In the genomic region with DNA sequence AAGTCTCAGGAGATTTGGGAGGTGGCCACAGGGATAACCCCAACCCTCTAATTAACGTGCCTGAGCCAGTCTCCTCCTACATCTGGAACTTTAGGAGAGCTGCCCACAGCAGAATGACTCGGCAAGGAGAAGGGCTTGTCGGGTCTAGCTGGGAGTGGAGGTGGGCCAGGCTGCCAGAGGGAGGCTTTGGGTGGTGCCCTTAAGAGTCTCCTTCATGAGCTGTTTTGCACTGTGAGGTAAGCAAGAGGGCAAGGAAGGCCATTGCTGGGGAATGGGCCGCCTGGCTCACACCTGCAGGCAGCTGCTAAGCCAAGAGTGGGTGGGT, we compare ENCODE assay signal across 20 cellular contexts. TPM values are rescaled to one million over a fixed set of nuclear protein-coding genes. Genes with fewer than 3 reads are reported as not detected.
DNase-seq lines count a peak whose midpoint lies in the region; ATAC-seq, FAIRE-seq and TF ChIP-seq lines count a peak whose summit lies in the region.
"Had no signal": no experiment of that assay in that cellular context is flagged by ENCODE, and none has a peak within 500 bp of the region (broad histone marks: within the 10 kb centered on the region; RNA-seq: fewer than 3 reads in every experiment).

No MANE protein-coding gene starts in this region.

- TF ChIP-seq POLR2A in NB4 (IDR thresholded peaks at IDR 0.05; ENCODE audit: extremely low read depth, insufficient read length) (no peak), prostate gland (IDR thresholded peaks at IDR 0.05) (peak; percentile 28)

- H3K4me1 ChIP-seq in prostate gland (replicated peaks), result peaks cover 28% of the 10 kb centered on the region
- peaks cover 9 to 23% of the 10 kb centered on the region in 2 donors for H3K4me1 ChIP-seq in kidney (ENCODE audit: control insufficient read depth in 1 of 2, insufficient read depth in 1 of 2, low read depth in 1 of 2, low read length in 2 of 2)

- 46% methylated on average over 4 of the region's 4 CpGs for WGBS in prostate gland

- H3K36me3 ChIP-seq in prostate gland, result no peaks in the 10 kb centered on the region
- no peaks in the 10 kb centered on the region for H3K36me3 ChIP-seq in kidney (ENCODE audit: control insufficient read depth in 1 of 2, insufficient read depth in 2 of 2, low read length in 2 of 2)

- DNase-seq in D341Med (ENCODE audit: low spot score), result peak; percentile 3
- peak; percentile 70 for DNase-seq in NB4 (ENCODE audit: low read depth)
- peak; percentile 95 for DNase-seq in epithelial cell of esophagus (ENCODE audit: low read depth)
- peak; percentile 66 for DNase-seq in prostate gland (ENCODE audit: low spot score)
- DNase-seq in frontal cortex (ENCODE audit: low spot score in 2 of 2), result no peak
- DNase-seq in kidney, result no peak
- DNase-seq: activated CD4-positive, alpha-beta T cell treated with anti-CD3 and anti-CD28 coated beads, Interleukin-2, amount 50 U/mL, for 48 hours; CD8-positive, alpha-beta T cell; dermis blood vessel endothelial cell; GOT3; immature natural killer cell; mucosa of descending colon; NCI-H1694; NCI-H748 treated with DMSO at 0.1 percent for 48 hours; SHP77; stimulated activated CD4-positive, alpha-beta T cell treated with anti-CD3 and anti-CD28 coated beads, Interleukin-4, amount 100 ng/mL, for 1 hour; T1000 had no signal

- TF ChIP-seq CTCF in NB4 (IDR thresholded peaks at IDR 0.05; ENCODE audit: low read depth, low read length), result no peak
- no peak for TF ChIP-seq CTCF in epithelial cell of esophagus (IDR thresholded peaks at IDR 0.05; ENCODE audit: insufficient read depth, low read depth, low read length, missing control alignments)
- TF ChIP-seq CTCF in prostate gland (IDR thresholded peaks at IDR 0.05), result no peak
- TF ChIP-seq CTCF in kidney (IDR thresholded peaks at IDR 0.05; ENCODE audit: borderline replicate concordance, extremely low read depth, insufficient read depth), result no peak

- H3K9me3 ChIP-seq in prostate gland (no peaks in the 10 kb centered on the region), kidney (ENCODE audit: control insufficient read depth in 1 of 2, low read length in 2 of 2) (no peaks in the 10 kb centered on the region)
- H3K9me3 ChIP-seq: mucosa of descending colon had no signal

- no peak for ATAC-seq in GM21737 (IDR thresholded peaks at IDR 0.05; ENCODE audit: unreplicated experiment)
- no peak for ATAC-seq in GM19328 (IDR thresholded peaks at IDR 0.05; ENCODE audit: unreplicated experiment)
- ATAC-seq: CD8-positive, alpha-beta T cell; mucosa of descending colon had no signal

- peak overlapping the region; percentile 59 to 77 for H3K27ac ChIP-seq in prostate gland
- H3K27ac ChIP-seq in kidney (ENCODE audit: low read depth in 2 of 2, low read length in 2 of 2), result no peak overlapping the region

- H3K27me3 ChIP-seq in prostate gland (replicated peaks; ENCODE audit: insufficient read depth), result no peaks in the 10 kb centered on the region

- H3K4me3 ChIP-seq in NB4 (ENCODE audit: low read depth, low read length) (no peak overlapping the region), epithelial cell of esophagus (ENCODE audit: low read length) (peak overlapping the region; percentile 4), prostate gland (no peak overlapping the region), kidney (ENCODE audit: low read length in 2 of 2) (no peak overlapping the region)
- H3K4me3 ChIP-seq: mucosa of descending colon had no signal

- intact Hi-C loops in prostate gland (cut with DNase I), result loop anchor here (5.0 kb wide), 1 partner anchor 50 kb away; no protein-coding TSS in a partner anchor
- intact Hi-C loops in kidney (cut with DNase I), result loop anchor here (10.0 kb wide), 1 partner anchor 47 kb away; no protein-coding TSS in a partner anchor

- no peak overlapping the region for H3K9ac ChIP-seq in kidney (ENCODE audit: low read length in 2 of 2)

- FAIRE-seq in frontal cortex (lab: Jason Lieb, UNC) (no peak), kidney (lab: Jason Lieb, UNC) (no peak)
- FAIRE-seq: astrocyte had no signal

RNA-seq across cellular contexts. Expression of a gene that starts 3.6 kb away (rescaled TPM):
- total RNA-seq in prostate gland, result 100 to 1,000 TPM in 1 of 2 donors, 10 to 100 TPM in 1; 34.9 to 100 TPM
- total RNA-seq in frontal cortex, result 11.0 TPM
- 42.5 TPM for total RNA-seq in kidney
- 14.7 TPM for polyA plus RNA-seq in kidney (ENCODE audit: insufficient read depth, low read depth, low replicate concordance)

Comparison
In these comparisons a context has a peak if more than half of its experiments do, and no peak if none do; other contexts are left out.
1. DNase-seq: peak in D341Med (single experiment), NB4 (single experiment), epithelial cell of esophagus (single experiment) and prostate gland (single experiment); none in frontal cortex (0 of 2) and kidney (single experiment).
2. H3K27ac ChIP-seq: peak in prostate gland (2 of 2); none in kidney (0 of 2).